Comparison of ENCODE assay signal across 8 cellular contexts in the genomic region with DNA sequence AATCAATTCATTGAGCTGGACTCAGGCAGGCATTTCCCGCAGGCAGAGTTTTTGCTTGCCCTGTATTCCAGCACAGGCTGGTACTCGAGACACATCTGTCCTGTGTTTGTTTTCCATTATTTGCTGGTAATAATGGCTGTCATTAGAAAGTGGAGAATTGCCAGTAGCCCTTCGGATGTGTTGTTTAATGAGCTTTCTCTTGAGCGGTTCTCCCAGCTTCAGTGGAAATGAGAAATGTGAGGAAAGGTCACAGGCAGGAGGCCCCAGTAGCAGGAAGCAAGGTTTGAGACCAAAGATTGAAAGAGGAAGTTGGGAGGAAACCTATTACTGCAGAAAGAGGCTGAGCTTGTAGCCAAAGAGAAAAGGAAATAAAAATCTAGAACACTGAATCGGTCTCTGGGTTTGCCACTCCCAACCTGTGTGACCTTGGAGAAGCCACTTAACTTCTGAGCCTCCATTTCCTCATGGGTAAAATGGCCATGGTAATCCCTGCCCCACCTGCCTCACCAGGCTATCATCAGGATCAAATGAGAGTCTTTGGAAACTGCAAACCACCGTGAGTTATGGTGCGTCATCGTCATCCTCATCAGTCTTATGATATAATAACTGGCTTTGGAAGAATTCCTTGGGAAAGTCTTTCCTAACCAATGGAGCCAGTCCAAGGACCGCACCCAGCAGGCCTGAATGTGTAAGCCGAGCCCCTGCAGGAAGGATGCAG.
DNase-seq lines count a peak whose midpoint lies in the region; ATAC-seq, FAIRE-seq and TF ChIP-seq lines count a peak whose summit lies in the region.

No MANE protein-coding gene starts in this region.

- H3K9ac ChIP-seq in keratinocyte (ENCODE audit: control insufficient read depth, extremely low read depth, insufficient read depth, low read length): peak overlapping the region; percentile 51

- H2AFZ ChIP-seq in keratinocyte (ENCODE audit: control insufficient read depth, low read length): no peak overlapping the region

- H3K4me3 ChIP-seq in keratinocyte (ENCODE audit: control insufficient read depth in 2 of 3, extremely low read depth in 1 of 3, insufficient read depth in 2 of 3, low read depth in 1 of 3, low read length in 3 of 3) (no peak overlapping the region), urinary bladder (ENCODE audit: low read depth, low read length) (no peak overlapping the region)

- TF ChIP-seq CTCF in keratinocyte (optimal IDR thresholded peaks at IDR 0.05 in 1 of 3, IDR thresholded peaks at IDR 0.05 in 1 of 3, conservative IDR thresholded peaks at IDR 0.05 in 1 of 3; ENCODE audit: extremely low read depth in 1 of 3, insufficient read depth in 2 of 3, low read length in 3 of 3): no peak

- WGBS in urinary bladder: 58% methylated on average over 10 of the region's 10 CpGs

- H3K9me1 ChIP-seq in keratinocyte (ENCODE audit: control insufficient read depth, extremely low read depth, insufficient read depth, low read length): no peaks in the 10 kb centered on the region

- H3K4me1 ChIP-seq in keratinocyte (ENCODE audit: control insufficient read depth, extremely low read depth, insufficient read depth, low read length): peaks cover 52% of the 10 kb centered on the region
- peaks cover 1% of the 10 kb centered on the region for H3K4me1 ChIP-seq in urinary bladder (ENCODE audit: insufficient read depth)

- H4K20me1 ChIP-seq in keratinocyte (ENCODE audit: control insufficient read depth, extremely low read depth, insufficient read depth, low read length): no peaks in the 10 kb centered on the region

- peaks cover 43% of the 10 kb centered on the region for H3K79me2 ChIP-seq in keratinocyte (ENCODE audit: control insufficient read depth, insufficient read depth, low read length)

- DNase-seq in GM19239 (ENCODE audit: insufficient read length, low spot score): no peak
- DNase-seq in NCI-H2171 (lab: John Stamatoyannopoulos, UW): peak; percentile 24
- peak; percentile 70 for DNase-seq in amniotic stem cell (lab: John Stamatoyannopoulos, UW)
- peak; percentile 81 for DNase-seq in keratinocyte (ENCODE audit: low read depth, low spot score)
- DNase-seq in DMS114 treated with DMSO at 0.1 percent for 48 hours (lab: John Stamatoyannopoulos, UW; ENCODE audit: unreplicated experiment): no peak
- DNase-seq in cortex of kidney (lab: John Stamatoyannopoulos, UW): no peak

- dilution Hi-C loops in keratinocyte (cut with MboI; ENCODE audit: extremely low pct_ligation_motif_present, low sequenced_read_pairs): no loop called here

- H3K36me3 ChIP-seq in keratinocyte (ENCODE audit: control insufficient read depth in 2 of 2, extremely low read depth in 1 of 2, insufficient read depth in 2 of 2, low read length in 2 of 2) (peaks cover 12 to 16% of the 10 kb centered on the region in 2 experiments), urinary bladder (ENCODE audit: insufficient read depth) (no peaks in the 10 kb centered on the region)

- peak overlapping the region; percentile 66 for H3K4me2 ChIP-seq in keratinocyte (ENCODE audit: control insufficient read depth, extremely low read depth, insufficient read depth, low read depth, low read length)

- no peaks in the 10 kb centered on the region for H3K9me3 ChIP-seq in keratinocyte (ENCODE audit: control insufficient read depth, low read depth, low read length)

- H3K27me3 ChIP-seq in keratinocyte (ENCODE audit: control insufficient read depth, extremely low read depth, insufficient read depth, low read length): no peaks in the 10 kb centered on the region

- ATAC-seq in GM21825 (IDR thresholded peaks at IDR 0.05; ENCODE audit: unreplicated experiment): no peak

- FAIRE-seq in GM19239 (lab: Jason Lieb, UNC) (peak; percentile 21), keratinocyte (lab: Jason Lieb, UNC) (no peak)

- H3K27ac ChIP-seq in keratinocyte (ENCODE audit: control insufficient read depth, insufficient read depth, low read length) (peak overlapping the region; percentile 94), urinary bladder (ENCODE audit: low read depth) (peak overlapping the region; percentile 72)

Comparison
In these comparisons a context has a peak if more than half of its experiments do, and no peak if none do; other contexts are left out.
1. DNase-seq: peak in NCI-H2171 (single experiment), amniotic stem cell (single experiment) and keratinocyte (single experiment); none in GM19239 (single experiment), DMS114 treated with DMSO at 0.1 percent for 48 hours (single experiment) and cortex of kidney (single experiment).